Comparison of ENCODE assay signal across 1 cellular context in the genomic region with DNA sequence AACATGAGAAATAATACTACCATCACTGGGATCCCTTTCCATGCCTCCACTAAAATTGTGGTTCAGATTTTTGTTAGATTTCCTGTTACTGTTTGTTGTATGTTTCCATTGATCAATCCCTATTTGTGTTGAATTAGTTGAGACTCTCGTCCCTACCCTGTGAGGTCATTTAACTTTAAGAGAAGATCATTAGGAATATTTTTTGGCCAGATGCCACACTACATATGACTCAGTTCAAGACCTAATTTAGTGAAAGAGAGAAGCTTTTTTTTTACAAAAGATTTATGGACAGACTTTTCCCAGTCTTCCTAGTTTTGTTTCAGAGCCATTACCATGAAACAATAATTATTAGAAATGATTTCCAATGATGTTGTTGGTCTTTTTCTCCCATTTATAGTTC.
TF ChIP-seq lines count a peak whose summit lies in the region.

No MANE protein-coding gene starts in this region.

TF ChIP-seq in SK-N-SH treated with all-trans-retinoic acid at 6 μM for 48 hours, 23 proteins besides CTCF, POLR2A, EP300 and RAD21 (continued from another document):
- TF ChIP-seq, protein P1, sequence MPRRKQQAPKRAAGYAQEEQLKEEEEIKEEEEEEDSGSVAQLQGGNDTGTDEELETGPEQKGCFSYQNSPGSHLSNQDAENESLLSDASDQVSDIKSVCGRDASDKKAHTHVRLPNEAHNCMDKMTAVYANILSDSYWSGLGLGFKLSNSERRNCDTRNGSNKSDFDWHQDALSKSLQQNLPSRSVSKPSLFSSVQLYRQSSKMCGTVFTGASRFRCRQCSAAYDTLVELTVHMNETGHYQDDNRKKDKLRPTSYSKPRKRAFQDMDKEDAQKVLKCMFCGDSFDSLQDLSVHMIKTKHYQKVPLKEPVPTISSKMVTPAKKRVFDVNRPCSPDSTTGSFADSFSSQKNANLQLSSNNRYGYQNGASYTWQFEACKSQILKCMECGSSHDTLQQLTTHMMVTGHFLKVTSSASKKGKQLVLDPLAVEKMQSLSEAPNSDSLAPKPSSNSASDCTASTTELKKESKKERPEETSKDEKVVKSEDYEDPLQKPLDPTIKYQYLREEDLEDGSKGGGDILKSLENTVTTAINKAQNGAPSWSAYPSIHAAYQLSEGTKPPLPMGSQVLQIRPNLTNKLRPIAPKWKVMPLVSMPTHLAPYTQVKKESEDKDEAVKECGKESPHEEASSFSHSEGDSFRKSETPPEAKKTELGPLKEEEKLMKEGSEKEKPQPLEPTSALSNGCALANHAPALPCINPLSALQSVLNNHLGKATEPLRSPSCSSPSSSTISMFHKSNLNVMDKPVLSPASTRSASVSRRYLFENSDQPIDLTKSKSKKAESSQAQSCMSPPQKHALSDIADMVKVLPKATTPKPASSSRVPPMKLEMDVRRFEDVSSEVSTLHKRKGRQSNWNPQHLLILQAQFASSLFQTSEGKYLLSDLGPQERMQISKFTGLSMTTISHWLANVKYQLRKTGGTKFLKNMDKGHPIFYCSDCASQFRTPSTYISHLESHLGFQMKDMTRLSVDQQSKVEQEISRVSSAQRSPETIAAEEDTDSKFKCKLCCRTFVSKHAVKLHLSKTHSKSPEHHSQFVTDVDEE (CRISPR knock-in tag; IDR thresholded peaks at IDR 0.05) = no peak
- no peak for TF ChIP-seq CSDC2 (CRISPR knock-in tag; IDR thresholded peaks at IDR 0.05)
